10 cellular contexts compared by ENCODE assay signal in the genomic region with DNA sequence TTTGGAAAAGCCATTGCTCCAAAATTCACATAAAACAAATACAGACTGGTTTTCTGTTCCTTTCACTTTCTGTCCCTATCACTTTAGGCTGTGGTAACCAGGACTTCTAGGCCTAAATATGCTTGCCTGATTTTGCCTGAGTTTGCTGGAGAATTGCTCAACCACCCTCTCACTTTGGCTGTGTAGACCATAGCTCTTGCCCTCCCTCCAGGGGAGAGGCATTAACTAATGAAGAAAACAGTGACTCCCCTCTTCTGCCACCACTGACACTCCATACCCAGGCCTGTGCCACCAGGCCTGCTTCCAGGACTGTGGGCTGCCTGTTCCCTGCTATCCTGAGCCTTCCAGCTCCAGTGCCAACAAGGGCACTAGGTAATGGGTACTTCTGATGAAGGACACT.
A peak's percentile ranks its signal among the peaks of the same experiment; 100 is the strongest.
DNase-seq lines count a peak whose midpoint lies in the region; ATAC-seq and TF ChIP-seq lines count a peak whose summit lies in the region.
"Had no signal": no experiment of that assay in that cellular context is flagged by ENCODE, and none has a peak within 500 bp of the region (broad histone marks: within the 10 kb centered on the region; RNA-seq: fewer than 3 reads in every experiment).

No MANE protein-coding gene starts in this region.

- TF ChIP-seq CTCF in brain (conservative IDR thresholded peaks at IDR 0.05) = no peak

- peak overlapping the region; percentile 96 for H3K27ac ChIP-seq in BLaER1
- H3K27ac ChIP-seq in naive thymus-derived CD4-positive, alpha-beta T cell (ENCODE audit: low read depth, low read length) = peak overlapping the region; percentile 20

- H4K20me1 ChIP-seq in BLaER1 = no peaks in the 10 kb centered on the region

- no peak overlapping the region for H3K4me3 Mint-ChIP-seq in brain
- peak overlapping the region; percentile 6 to 84 (median 70) for H3K4me3 Mint-ChIP-seq in naive thymus-derived CD4-positive, alpha-beta T cell

- POLR2A ChIA-PET in naive thymus-derived CD4-positive, alpha-beta T cell (lab: Charles Lee) = interaction anchor here (1.0 to 4.3 kb wide), 4 partner anchors 10 to 354 kb away, joined by 3 to 22 read pairs (median 4); no protein-coding TSS in a partner anchor

- H3K9me3 Mint-ChIP-seq in brain = no peaks in the 10 kb centered on the region
- peaks cover 0 to 4% (median 0%) of the 10 kb centered on the region in 11 donors for H3K9me3 Mint-ChIP-seq in naive thymus-derived CD4-positive, alpha-beta T cell

- CTCF ChIA-PET in naive thymus-derived CD4-positive, alpha-beta T cell (lab: Charles Lee) = interaction anchor here (0.6 kb wide), 1 partner anchor 193 kb away, joined by 3 read pairs; no protein-coding TSS in a partner anchor

- intact Hi-C loops in naive thymus-derived CD4-positive, alpha-beta T cell (cut with micrococcal nuclease) = no loop called here

- H3K4me3 ChIP-seq in BLaER1 = no peak overlapping the region
- no peak overlapping the region for H3K4me3 ChIP-seq in naive thymus-derived CD4-positive, alpha-beta T cell (ENCODE audit: low read length)

- no peaks in the 10 kb centered on the region for H3K36me3 ChIP-seq in BLaER1
- no peaks in the 10 kb centered on the region for H3K36me3 ChIP-seq in naive thymus-derived CD4-positive, alpha-beta T cell (ENCODE audit: control insufficient read depth in 2 of 3, insufficient read depth in 3 of 3, low read length in 3 of 3)

- no peak for ATAC-seq in naive thymus-derived CD4-positive, alpha-beta T cell
- ATAC-seq in GM21360 (IDR thresholded peaks at IDR 0.05; ENCODE audit: unreplicated experiment) = no peak
- ATAC-seq: SK-N-SH treated with all-trans-retinoic acid at 6 μM for 48 hours had no signal

- H3K27me3 Mint-ChIP-seq in brain = peaks cover 16% of the 10 kb centered on the region
- no peaks in the 10 kb centered on the region for H3K27me3 Mint-ChIP-seq in naive thymus-derived CD4-positive, alpha-beta T cell

- no peaks in the 10 kb centered on the region for H3K9me3 ChIP-seq in BLaER1
- H3K9me3 ChIP-seq in naive thymus-derived CD4-positive, alpha-beta T cell (ENCODE audit: control insufficient read depth in 2 of 3, low read length in 3 of 3) = no peaks in the 10 kb centered on the region

- peak overlapping the region; percentile 76 for H3K4me2 ChIP-seq in BLaER1

- peak overlapping the region; percentile 62 for H3K9ac ChIP-seq in BLaER1

- H3K27me3 ChIP-seq in BLaER1 = no peaks in the 10 kb centered on the region
- H3K27me3 ChIP-seq in naive thymus-derived CD4-positive, alpha-beta T cell (ENCODE audit: control insufficient read depth in 2 of 2, insufficient read depth in 2 of 2, low read length in 2 of 2) = no peaks in the 10 kb centered on the region

- H3K4me1 ChIP-seq in BLaER1 = peaks cover 84% of the 10 kb centered on the region
- H3K4me1 ChIP-seq in naive thymus-derived CD4-positive, alpha-beta T cell (ENCODE audit: control insufficient read depth in 2 of 2, insufficient read depth in 2 of 2, low read length in 2 of 2) = peaks cover 41 to 51% of the 10 kb centered on the region in 2 donors

- peaks cover 70% of the 10 kb centered on the region for H3K4me1 Mint-ChIP-seq in brain
- H3K4me1 Mint-ChIP-seq in naive thymus-derived CD4-positive, alpha-beta T cell = peaks cover 44 to 72% (median 66%) of the 10 kb centered on the region in 7 donors

- no peaks in the 10 kb centered on the region for H3K36me3 Mint-ChIP-seq in brain
- peaks cover 0 to 13% (median 3%) of the 10 kb centered on the region in 5 donors for H3K36me3 Mint-ChIP-seq in naive thymus-derived CD4-positive, alpha-beta T cell

- DNase-seq in MV-4-11 (lab: John Stamatoyannopoulos, UW) (peak; percentile 90), germinal center (ENCODE audit: low spot score) (no peak), hypothalamus (lab: John Stamatoyannopoulos, UW) (no peak)
- no peak for DNase-seq in naive thymus-derived CD4-positive, alpha-beta T cell
- DNase-seq in stimulated activated CD4-positive, alpha-beta T cell treated with anti-CD3 and anti-CD28 coated beads, Interleukin-2, amount 100 ng/mL, for 24 hours = no peak
- DNase-seq: H7 had no signal

- peak overlapping the region in 4 of 5 experiments; percentile 25 to 89 (median 54) for H3K27ac Mint-ChIP-seq in brain
- peak overlapping the region; percentile 70 to 97 (median 93) for H3K27ac Mint-ChIP-seq in naive thymus-derived CD4-positive, alpha-beta T cell

Comparison
In these comparisons a context has a peak if more than half of its experiments do, and no peak if none do; other contexts are left out.
1. H3K4me3 Mint-ChIP-seq: peak in naive thymus-derived CD4-positive, alpha-beta T cell (10 of 10); none in brain (0 of 5).